In genomic region chr7:43538404-43538771, GRCh38 we compare ENCODE assay signal across 27 cellular contexts.
"Had no signal": no experiment of that assay in that cellular context is flagged by ENCODE, and none has a peak within 500 bp of the region (broad histone marks: within the 10 kb centered on the region; RNA-seq: fewer than 3 reads in every experiment).

No MANE protein-coding gene starts in this region.

- DNase-seq: activated B cell treated with CpG ODN at 0.5 μM for 24 hours; activated CD8-positive, alpha-beta memory T cell treated with anti-CD3 and anti-CD28 coated beads, Interleukin-2, amount 10 ng/mL, durations not matched to agents 7 days and 5 days; activated CD8-positive, alpha-beta T cell treated with anti-CD3 and anti-CD28 coated beads, Interleukin-2, amount 10 ng/mL, durations not matched to agents 7 days and 5 days; activated naive CD4-positive, alpha-beta T cell; activated naive CD8-positive, alpha-beta T cell treated with anti-CD3 and anti-CD28 coated beads for 36 hours; activated T-cell treated with anti-CD3 and anti-CD28 coated beads, Interleukin-2, amount 50 U/mL, for 48 hours; adrenal gland; brain microvascular endothelial cell; central memory CD4-positive, alpha-beta T cell; effector CD4-positive, alpha-beta T cell; gastrocnemius medialis; glutamatergic neuron; islet precursor cell; midbrain; naive thymus-derived CD8-positive, alpha-beta T cell; occipital lobe; spleen; stimulated activated naive CD4-positive, alpha-beta T cell; T-helper 2 cell; tibial artery; upper lobe of right lung had no signal

- H3K4me3 ChIP-seq: adrenal gland, ascending aorta, gastrocnemius medialis, hepatocyte, neural progenitor cell, spleen, suprapubic skin, tibial artery, upper lobe of right lung had no signal

- H3K4me3 Mint-ChIP-seq: activated B cell treated with CpG ODN at 0.5 μM for 24 hours; activated CD8-positive, alpha-beta memory T cell treated with anti-CD3 and anti-CD28 coated beads, Interleukin-2, amount 10 ng/mL, durations not matched to agents 7 days and 5 days; activated CD8-positive, alpha-beta T cell treated with anti-CD3 and anti-CD28 coated beads, Interleukin-2, amount 10 ng/mL, durations not matched to agents 7 days and 5 days; activated naive CD8-positive, alpha-beta T cell treated with anti-CD3 and anti-CD28 coated beads for 36 hours; dendritic cell treated with granulocyte-macrophage colony-stimulating factor and Interleukin-4, amounts not matched to agents 40 ng/mL and 50 ng/mL, for 4 days; naive thymus-derived CD8-positive, alpha-beta T cell; neural progenitor cell had no signal

- H3K27me3 ChIP-seq: adrenal gland, ascending aorta, brain microvascular endothelial cell, gastrocnemius medialis, hepatocyte, neural progenitor cell, spleen, suprapubic skin, tibial artery, upper lobe of right lung had no signal

- ATAC-seq: activated CD8-positive, alpha-beta memory T cell treated with anti-CD3 and anti-CD28 coated beads, Interleukin-2, amount 10 ng/mL, durations not matched to agents 7 days and 5 days; activated CD8-positive, alpha-beta T cell treated with anti-CD3 and anti-CD28 coated beads, Interleukin-2, amount 10 ng/mL, durations not matched to agents 7 days and 5 days; gastrocnemius medialis; naive thymus-derived CD8-positive, alpha-beta T cell; sciatic nerve had no signal

- H3K9me3 ChIP-seq: adrenal gland, ascending aorta, gastrocnemius medialis, spleen, suprapubic skin, tibial artery, upper lobe of right lung had no signal

- H3K4me1 Mint-ChIP-seq: activated B cell treated with CpG ODN at 0.5 μM for 24 hours; activated CD8-positive, alpha-beta memory T cell treated with anti-CD3 and anti-CD28 coated beads, Interleukin-2, amount 10 ng/mL, durations not matched to agents 7 days and 5 days had no signal

- H3K9me3 Mint-ChIP-seq: activated B cell treated with CpG ODN at 0.5 μM for 24 hours; activated naive CD8-positive, alpha-beta T cell treated with anti-CD3 and anti-CD28 coated beads for 36 hours; dendritic cell treated with granulocyte-macrophage colony-stimulating factor and Interleukin-4, amounts not matched to agents 40 ng/mL and 50 ng/mL, for 4 days; naive thymus-derived CD8-positive, alpha-beta T cell; neural progenitor cell had no signal

- H3K27ac ChIP-seq: adrenal gland, ascending aorta, brain microvascular endothelial cell, gastrocnemius medialis, hepatocyte, neural progenitor cell, spleen, suprapubic skin, tibial artery, upper lobe of right lung had no signal

- H3K36me3 Mint-ChIP-seq: activated CD8-positive, alpha-beta memory T cell treated with anti-CD3 and anti-CD28 coated beads, Interleukin-2, amount 10 ng/mL, durations not matched to agents 7 days and 5 days; activated naive CD8-positive, alpha-beta T cell treated with anti-CD3 and anti-CD28 coated beads for 36 hours; naive thymus-derived CD8-positive, alpha-beta T cell; neural progenitor cell had no signal

- H3K27ac Mint-ChIP-seq: activated B cell treated with CpG ODN at 0.5 μM for 24 hours; activated CD8-positive, alpha-beta memory T cell treated with anti-CD3 and anti-CD28 coated beads, Interleukin-2, amount 10 ng/mL, durations not matched to agents 7 days and 5 days; activated CD8-positive, alpha-beta T cell treated with anti-CD3 and anti-CD28 coated beads, Interleukin-2, amount 10 ng/mL, durations not matched to agents 7 days and 5 days; activated naive CD8-positive, alpha-beta T cell treated with anti-CD3 and anti-CD28 coated beads for 36 hours; dendritic cell treated with granulocyte-macrophage colony-stimulating factor and Interleukin-4, amounts not matched to agents 40 ng/mL and 50 ng/mL, for 4 days; naive thymus-derived CD8-positive, alpha-beta T cell; neural progenitor cell had no signal

- H3K36me3 ChIP-seq: adrenal gland, ascending aorta, brain microvascular endothelial cell, gastrocnemius medialis, neural progenitor cell, spleen, suprapubic skin, tibial artery, upper lobe of right lung had no signal

- H3K9ac ChIP-seq: neural progenitor cell had no signal

- H3K4me1 ChIP-seq: adrenal gland, ascending aorta, gastrocnemius medialis, neural progenitor cell, spleen, upper lobe of right lung had no signal

- H2AFZ ChIP-seq: hepatocyte, neural progenitor cell had no signal

- H3K4me2 ChIP-seq: hepatocyte, neural progenitor cell had no signal

- H3K79me2 ChIP-seq: hepatocyte had no signal
